ENCODE assay signal across 31 cellular contexts in the genomic region with DNA sequence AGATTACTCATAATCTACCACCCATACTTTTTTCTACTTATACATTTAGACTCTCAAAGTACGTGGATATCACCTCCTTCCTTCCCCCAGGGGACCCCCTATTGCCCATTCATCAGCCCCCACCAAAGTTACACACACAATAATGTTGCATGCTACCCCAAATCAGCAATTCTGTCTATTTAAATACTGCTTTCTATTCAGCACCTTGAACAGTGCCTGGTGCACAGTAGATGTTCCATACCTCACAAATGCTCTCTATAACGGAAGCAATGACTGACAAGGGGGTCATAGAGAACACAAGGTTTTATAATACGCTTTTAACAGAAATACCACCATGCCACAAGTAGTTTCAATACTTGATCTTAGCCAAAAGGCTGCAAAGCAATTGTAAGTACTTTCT.
"Had no signal": no experiment of that assay in that cellular context is flagged by ENCODE, and none has a peak within 500 bp of the region (broad histone marks: within the 10 kb centered on the region; RNA-seq: fewer than 3 reads in every experiment).

No MANE protein-coding gene starts in this region.

- H3K36me3 ChIP-seq: brain microvascular endothelial cell, Peyer's patch, WERI-Rb-1 had no signal

- H3K9me3 ChIP-seq: Peyer's patch had no signal

- H3K4me3 ChIP-seq: Peyer's patch had no signal

- H3K4me1 ChIP-seq: Peyer's patch had no signal

- DNase-seq: activated CD4-positive, alpha-beta memory T cell treated with anti-CD3 and anti-CD28 coated beads, Interleukin-2, amount 10 ng/mL, durations not matched to agents 7 days and 5 days; activated CD4-positive, alpha-beta T cell treated with anti-CD3 and anti-CD28 coated beads for 1 hour; activated CD4-positive, alpha-beta T cell treated with anti-CD3 and anti-CD28 coated beads for 48 hours; activated CD4-positive, CD25-positive, alpha-beta regulatory T cell; activated CD8-positive, alpha-beta memory T cell treated with anti-CD3 and anti-CD28 coated beads for 24 hours; activated CD8-positive, alpha-beta memory T cell treated with anti-CD3 and anti-CD28 coated beads, Interleukin-2, amount 10 ng/mL, durations not matched to agents 7 days and 5 days; activated CD8-positive, alpha-beta memory T cell treated with anti-CD3 and anti-CD28 coated beads, Interleukin-2, amount 50 U/mL, for 48 hours; activated effector memory CD4-positive, alpha-beta T cell treated with Interleukin-2 at 50 U/mL for 16 hours; activated naive CD4-positive, alpha-beta T cell treated with anti-CD3 and anti-CD28 coated beads, Interleukin-2, amount 10 ng/mL, durations not matched to agents 7 days and 5 days; activated naive CD8-positive, alpha-beta T cell treated with anti-CD3 and anti-CD28 coated beads, Interleukin-2, amount 50 U/mL, for 24 hours; activated T-cell treated with anti-CD3 and anti-CD28 coated beads, Interleukin-2, amount 50 U/mL, for 48 hours; amniotic stem cell; aorta; brain microvascular endothelial cell; central memory CD4-positive, alpha-beta T cell; NCI-H1105; NCI-H1436; NCI-H187; NCI-H2029 treated with DMSO at 0.1 percent for 48 hours; NCI-H2107; NCI-H2171; NCI-H510A; NCI-H526; NCI-H748 treated with DMSO at 0.1 percent for 48 hours; NK-92 treated with Interleukin-12 subunit alpha and Interleukin-12 subunit beta, amount 100 ng/mL, for 24 hours; PC-3; Peyer's patch; RPMI8226; SIG-M5; T1000; WERI-Rb-1 had no signal

- H3K27ac ChIP-seq: brain microvascular endothelial cell, Peyer's patch, WERI-Rb-1 had no signal

- H3K27me3 ChIP-seq: brain microvascular endothelial cell, Peyer's patch had no signal
